6 cellular contexts compared by ENCODE assay signal in the genomic region with DNA sequence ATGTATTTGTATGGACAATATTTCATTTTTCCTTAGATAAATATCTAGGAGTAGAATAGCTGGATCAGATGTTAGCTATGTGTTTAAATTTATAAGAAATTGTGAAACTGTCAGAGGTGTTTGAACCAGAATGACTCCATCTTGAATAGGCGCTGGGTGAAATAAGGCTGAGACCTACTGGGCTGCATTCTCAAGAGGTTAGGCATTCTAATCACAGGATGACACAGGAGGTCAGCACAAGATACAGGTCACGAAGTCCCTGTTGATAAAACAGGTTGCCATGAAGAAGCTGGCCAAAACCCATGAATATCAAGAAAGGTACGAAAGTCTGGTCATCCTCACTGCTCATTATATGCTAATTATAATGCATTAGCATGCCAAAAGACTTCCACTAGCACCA.
"Had no signal": no experiment of that assay in that cellular context is flagged by ENCODE, and none has a peak within 500 bp of the region (broad histone marks: within the 10 kb centered on the region; RNA-seq: fewer than 3 reads in every experiment).

No MANE protein-coding gene starts in this region.

- ATAC-seq: GM12878 had no signal

- DNase-seq: GDM1, GF-D8 had no signal

- FAIRE-seq: GM12878, GM12891, GM12892, GM19239 had no signal

- H3K4me3 ChIP-seq: GM12878 had no signal
